ENCODE assay signal across 19 cellular contexts in the genomic region with DNA sequence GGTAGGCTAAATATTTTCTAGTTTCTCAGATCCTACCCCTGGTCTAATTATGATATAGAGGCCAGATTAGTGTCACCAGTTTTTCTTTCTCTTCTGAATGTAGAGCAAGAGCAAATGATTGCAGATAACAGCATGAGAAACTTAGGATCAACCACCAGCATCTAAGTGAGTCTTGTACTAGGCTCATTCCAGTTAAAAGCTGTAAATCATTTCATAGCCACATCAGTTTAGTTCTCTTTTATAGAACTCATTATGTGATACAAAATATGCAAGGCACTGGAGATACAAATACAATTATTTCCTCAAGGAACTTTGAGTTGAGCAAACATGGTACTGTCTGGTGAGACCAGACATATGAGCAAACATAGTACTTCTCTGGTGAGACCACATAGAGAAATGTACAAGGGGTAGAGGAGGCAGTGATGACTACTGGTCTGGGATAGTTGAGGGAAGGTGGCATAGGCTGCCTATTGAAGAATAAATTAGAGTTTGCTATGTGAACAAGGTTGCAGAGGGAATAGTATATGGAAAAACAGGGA.
"Had no signal": no experiment of that assay in that cellular context is flagged by ENCODE, and none has a peak within 500 bp of the region (broad histone marks: within the 10 kb centered on the region; RNA-seq: fewer than 3 reads in every experiment).

No MANE protein-coding gene starts in this region.

- H3K27me3 ChIP-seq: breast epithelium, esophagus squamous epithelium, hepatocyte, spleen, upper lobe of left lung had no signal

- H3K9me3 ChIP-seq: breast epithelium, esophagus squamous epithelium, lower lobe of right lung, spleen, upper lobe of left lung had no signal

- H3K27ac ChIP-seq: epithelial cell of prostate had no signal

- DNase-seq: activated B cell treated with CpG ODN at 0.5 μM for 24 hours; activated CD4-positive, alpha-beta T cell treated with anti-CD3 and anti-CD28 coated beads, Interleukin-2, amount 50 U/mL, for 1 hour; activated CD8-positive, alpha-beta T cell treated with anti-CD3 and anti-CD28 coated beads for 36 hours; activated T-cell treated with anti-CD3 and anti-CD28 coated beads, Interleukin-2, amount 50 U/mL, for 4 hours; dermis blood vessel endothelial cell; effector CD8-positive, alpha-beta T cell; esophagus squamous epithelium; glutamatergic neuron; lower lobe of right lung; mesenchymal stem cell; right cardiac atrium; spleen; substantia nigra; T-helper 1 cell; upper lobe of left lung had no signal

- H3K36me3 ChIP-seq: breast epithelium, esophagus squamous epithelium, lower lobe of right lung, upper lobe of left lung had no signal

- ATAC-seq: activated CD8-positive, alpha-beta T cell treated with anti-CD3 and anti-CD28 coated beads for 36 hours; activated naive CD4-positive, alpha-beta T cell treated with anti-CD3 and anti-CD28 coated beads, Interleukin-2, amount 50 U/mL, for 72 hours; activated T-cell treated with anti-CD3 and anti-CD28 coated beads, Interleukin-2, amount 50 U/mL, for 4 hours; lower lobe of right lung; right cardiac atrium had no signal

- H3K4me3 ChIP-seq: breast epithelium, esophagus squamous epithelium, hepatocyte, lower lobe of right lung, spleen, upper lobe of left lung had no signal

- H3K4me1 ChIP-seq: breast epithelium had no signal
